Comparison of ENCODE assay signal across 8 cellular contexts in the genomic region with DNA sequence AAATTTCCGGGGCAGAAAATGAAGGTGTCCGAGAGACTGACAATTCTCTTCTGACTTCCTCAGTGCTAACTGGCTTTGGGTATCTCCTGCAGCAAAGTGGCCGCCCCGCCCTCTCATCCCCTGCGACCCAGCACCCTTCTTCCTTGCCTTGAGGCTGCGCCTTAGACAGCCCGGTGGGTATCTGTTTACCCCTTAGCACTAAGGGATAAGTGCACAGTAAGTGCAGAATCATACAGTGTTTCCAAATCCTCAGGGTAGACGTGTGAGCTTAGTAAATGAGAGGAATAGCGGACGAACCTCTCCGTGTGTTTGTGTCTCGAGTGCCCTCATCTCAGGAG.
A peak's percentile ranks its signal among the peaks of the same experiment; 100 is the strongest.
DNase-seq lines count a peak whose midpoint lies in the region; ATAC-seq lines count a peak whose summit lies in the region.

No MANE protein-coding gene starts in this region.

- in situ Hi-C loops in ACHN (cut with HindIII; ENCODE audit: low pct_ligation_motif_present, low pct_unique_long_range_greater_than_20kb, low sequenced_read_pairs) = no loop called here

- peak; percentile 36 for ATAC-seq in HG03575 (IDR thresholded peaks at IDR 0.05; ENCODE audit: extremely low read depth, insufficient number of reproducible peaks, low FRiP score, unreplicated experiment)

- DNase-seq in NCI-H2107 treated with DMSO at 0.1 percent for 48 hours (lab: John Stamatoyannopoulos, UW; ENCODE audit: unreplicated experiment) (peak; percentile 52), NCI-H2107 (lab: John Stamatoyannopoulos, UW) (no peak), caudate nucleus (lab: John Stamatoyannopoulos, UW) (no peak), midbrain (lab: John Stamatoyannopoulos, UW) (peak; percentile 85), NCI-H345 treated with DMSO at 0.1 percent for 48 hours (lab: John Stamatoyannopoulos, UW; ENCODE audit: unreplicated experiment) (no peak), COLO668 (lab: John Stamatoyannopoulos, UW; ENCODE audit: unreplicated experiment) (no peak), ACHN (no peak)

- H3K27ac ChIP-seq in caudate nucleus (ENCODE audit: low read depth, low read length) = peak overlapping the region; percentile 98

Comparison
In these comparisons a context has a peak if more than half of its experiments do, and no peak if none do; other contexts are left out.
1. DNase-seq: peak in NCI-H2107 treated with DMSO at 0.1 percent for 48 hours (single experiment) and midbrain (single experiment); none in NCI-H2107 (single experiment), caudate nucleus (0 of 61), NCI-H345 treated with DMSO at 0.1 percent for 48 hours (single experiment), COLO668 (single experiment) and ACHN (single experiment).